ENCODE assay signal across 1 cellular context in the genomic region with DNA sequence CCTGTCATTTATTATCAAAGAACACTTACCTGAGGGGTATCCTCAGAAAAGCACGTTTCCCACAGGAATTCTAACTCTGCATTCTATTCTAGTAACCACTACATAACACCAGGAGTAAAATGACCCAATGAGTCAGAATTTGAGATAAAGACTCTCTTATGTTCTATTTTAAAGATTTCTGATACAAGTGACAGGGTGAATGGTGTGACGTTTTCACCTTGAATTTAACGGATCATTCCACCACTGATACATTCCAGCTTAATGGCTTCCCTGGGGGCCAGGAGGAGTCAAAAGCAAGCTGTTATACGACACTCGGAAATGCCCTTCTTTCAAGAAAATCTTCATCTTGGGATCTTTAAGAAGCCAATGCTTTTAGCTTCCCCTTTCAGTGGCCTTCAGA.
TF ChIP-seq lines count a peak whose summit lies in the region.

No MANE protein-coding gene starts in this region.

TF ChIP-seq in GM23338, 12 proteins besides CTCF, POLR2A, EP300 and RAD21 (continued from another document):
- TF ChIP-seq, protein P1, sequence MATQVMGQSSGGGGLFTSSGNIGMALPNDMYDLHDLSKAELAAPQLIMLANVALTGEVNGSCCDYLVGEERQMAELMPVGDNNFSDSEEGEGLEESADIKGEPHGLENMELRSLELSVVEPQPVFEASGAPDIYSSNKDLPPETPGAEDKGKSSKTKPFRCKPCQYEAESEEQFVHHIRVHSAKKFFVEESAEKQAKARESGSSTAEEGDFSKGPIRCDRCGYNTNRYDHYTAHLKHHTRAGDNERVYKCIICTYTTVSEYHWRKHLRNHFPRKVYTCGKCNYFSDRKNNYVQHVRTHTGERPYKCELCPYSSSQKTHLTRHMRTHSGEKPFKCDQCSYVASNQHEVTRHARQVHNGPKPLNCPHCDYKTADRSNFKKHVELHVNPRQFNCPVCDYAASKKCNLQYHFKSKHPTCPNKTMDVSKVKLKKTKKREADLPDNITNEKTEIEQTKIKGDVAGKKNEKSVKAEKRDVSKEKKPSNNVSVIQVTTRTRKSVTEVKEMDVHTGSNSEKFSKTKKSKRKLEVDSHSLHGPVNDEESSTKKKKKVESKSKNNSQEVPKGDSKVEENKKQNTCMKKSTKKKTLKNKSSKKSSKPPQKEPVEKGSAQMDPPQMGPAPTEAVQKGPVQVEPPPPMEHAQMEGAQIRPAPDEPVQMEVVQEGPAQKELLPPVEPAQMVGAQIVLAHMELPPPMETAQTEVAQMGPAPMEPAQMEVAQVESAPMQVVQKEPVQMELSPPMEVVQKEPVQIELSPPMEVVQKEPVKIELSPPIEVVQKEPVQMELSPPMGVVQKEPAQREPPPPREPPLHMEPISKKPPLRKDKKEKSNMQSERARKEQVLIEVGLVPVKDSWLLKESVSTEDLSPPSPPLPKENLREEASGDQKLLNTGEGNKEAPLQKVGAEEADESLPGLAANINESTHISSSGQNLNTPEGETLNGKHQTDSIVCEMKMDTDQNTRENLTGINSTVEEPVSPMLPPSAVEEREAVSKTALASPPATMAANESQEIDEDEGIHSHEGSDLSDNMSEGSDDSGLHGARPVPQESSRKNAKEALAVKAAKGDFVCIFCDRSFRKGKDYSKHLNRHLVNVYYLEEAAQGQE (IDR thresholded peaks at IDR 0.05; ENCODE audit: unreplicated experiment), result no peak
- TF ChIP-seq ZNF114 (CRISPR knock-in tag; IDR thresholded peaks at IDR 0.05), result no peak
- TF ChIP-seq, protein P2, sequence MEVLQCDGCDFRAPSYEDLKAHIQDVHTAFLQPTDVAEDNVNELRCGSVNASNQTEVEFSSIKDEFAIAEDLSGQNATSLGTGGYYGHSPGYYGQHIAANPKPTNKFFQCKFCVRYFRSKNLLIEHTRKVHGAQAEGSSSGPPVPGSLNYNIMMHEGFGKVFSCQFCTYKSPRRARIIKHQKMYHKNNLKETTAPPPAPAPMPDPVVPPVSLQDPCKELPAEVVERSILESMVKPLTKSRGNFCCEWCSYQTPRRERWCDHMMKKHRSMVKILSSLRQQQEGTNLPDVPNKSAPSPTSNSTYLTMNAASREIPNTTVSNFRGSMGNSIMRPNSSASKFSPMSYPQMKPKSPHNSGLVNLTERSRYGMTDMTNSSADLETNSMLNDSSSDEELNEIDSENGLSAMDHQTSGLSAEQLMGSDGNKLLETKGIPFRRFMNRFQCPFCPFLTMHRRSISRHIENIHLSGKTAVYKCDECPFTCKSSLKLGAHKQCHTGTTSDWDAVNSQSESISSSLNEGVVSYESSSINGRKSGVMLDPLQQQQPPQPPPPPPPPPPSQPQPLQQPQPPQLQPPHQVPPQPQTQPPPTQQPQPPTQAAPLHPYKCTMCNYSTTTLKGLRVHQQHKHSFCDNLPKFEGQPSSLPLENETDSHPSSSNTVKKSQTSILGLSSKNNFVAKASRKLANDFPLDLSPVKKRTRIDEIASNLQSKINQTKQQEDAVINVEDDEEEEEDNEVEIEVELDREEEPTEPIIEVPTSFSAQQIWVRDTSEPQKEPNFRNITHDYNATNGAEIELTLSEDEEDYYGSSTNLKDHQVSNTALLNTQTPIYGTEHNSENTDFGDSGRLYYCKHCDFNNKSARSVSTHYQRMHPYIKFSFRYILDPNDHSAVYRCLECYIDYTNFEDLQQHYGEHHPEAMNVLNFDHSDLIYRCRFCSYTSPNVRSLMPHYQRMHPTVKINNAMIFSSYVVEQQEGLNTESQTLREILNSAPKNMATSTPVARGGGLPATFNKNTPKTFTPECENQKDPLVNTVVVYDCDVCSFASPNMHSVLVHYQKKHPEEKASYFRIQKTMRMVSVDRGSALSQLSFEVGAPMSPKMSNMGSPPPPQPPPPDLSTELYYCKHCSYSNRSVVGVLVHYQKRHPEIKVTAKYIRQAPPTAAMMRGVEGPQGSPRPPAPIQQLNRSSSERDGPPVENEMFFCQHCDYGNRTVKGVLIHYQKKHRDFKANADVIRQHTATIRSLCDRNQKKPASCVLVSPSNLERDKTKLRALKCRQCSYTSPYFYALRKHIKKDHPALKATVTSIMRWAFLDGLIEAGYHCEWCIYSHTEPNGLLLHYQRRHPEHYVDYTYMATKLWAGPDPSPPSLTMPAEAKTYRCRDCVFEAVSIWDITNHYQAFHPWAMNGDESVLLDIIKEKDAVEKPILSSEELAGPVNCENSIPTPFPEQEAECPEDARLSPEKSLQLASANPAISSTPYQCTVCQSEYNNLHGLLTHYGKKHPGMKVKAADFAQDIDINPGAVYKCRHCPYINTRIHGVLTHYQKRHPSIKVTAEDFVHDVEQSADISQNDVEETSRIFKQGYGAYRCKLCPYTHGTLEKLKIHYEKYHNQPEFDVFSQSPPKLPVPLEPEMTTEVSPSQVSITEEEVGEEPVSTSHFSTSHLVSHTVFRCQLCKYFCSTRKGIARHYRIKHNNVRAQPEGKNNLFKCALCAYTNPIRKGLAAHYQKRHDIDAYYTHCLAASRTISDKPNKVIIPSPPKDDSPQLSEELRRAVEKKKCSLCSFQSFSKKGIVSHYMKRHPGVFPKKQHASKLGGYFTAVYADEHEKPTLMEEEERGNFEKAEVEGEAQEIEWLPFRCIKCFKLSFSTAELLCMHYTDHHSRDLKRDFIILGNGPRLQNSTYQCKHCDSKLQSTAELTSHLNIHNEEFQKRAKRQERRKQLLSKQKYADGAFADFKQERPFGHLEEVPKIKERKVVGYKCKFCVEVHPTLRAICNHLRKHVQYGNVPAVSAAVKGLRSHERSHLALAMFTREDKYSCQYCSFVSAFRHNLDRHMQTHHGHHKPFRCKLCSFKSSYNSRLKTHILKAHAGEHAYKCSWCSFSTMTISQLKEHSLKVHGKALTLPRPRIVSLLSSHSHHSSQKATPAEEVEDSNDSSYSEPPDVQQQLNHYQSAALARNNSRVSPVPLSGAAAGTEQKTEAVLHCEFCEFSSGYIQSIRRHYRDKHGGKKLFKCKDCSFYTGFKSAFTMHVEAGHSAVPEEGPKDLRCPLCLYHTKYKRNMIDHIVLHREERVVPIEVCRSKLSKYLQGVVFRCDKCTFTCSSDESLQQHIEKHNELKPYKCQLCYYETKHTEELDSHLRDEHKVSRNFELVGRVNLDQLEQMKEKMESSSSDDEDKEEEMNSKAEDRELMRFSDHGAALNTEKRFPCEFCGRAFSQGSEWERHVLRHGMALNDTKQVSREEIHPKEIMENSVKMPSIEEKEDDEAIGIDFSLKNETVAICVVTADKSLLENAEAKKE (CRISPR knock-in tag; IDR thresholded peaks at IDR 0.05), result no peak
- no peak for TF ChIP-seq CREB1 (CRISPR knock-in tag; IDR thresholded peaks at IDR 0.05; ENCODE audit: low read depth)
